Comparison of ENCODE assay signal across 8 cellular contexts in genomic region chr13:28658796-28659610, GRCh38. TPM values are rescaled to one million over a fixed set of nuclear protein-coding genes. Genes with fewer than 3 reads are reported as not detected.
DNase-seq lines count a peak whose midpoint lies in the region; ATAC-seq and TF ChIP-seq lines count a peak whose summit lies in the region.

POMP (plus strand) TSS chr13:28659130; CDS start chr13:28659185, 55 bp downstream.

- intact Hi-C loops in naive thymus-derived CD4-positive, alpha-beta T cell (cut with micrococcal nuclease), result loop anchor here (1.0 to 10.0 kb wide), 13 partner anchors 23 to 1958 kb away; partner anchors contain the start of genes LNX2 (in 2 of the 2), PAN3 (in 1 of the 2), RPL21 (in 1 of the 2) and SLC7A1 (in 1 of the 2)

- H3K4me3 Mint-ChIP-seq in activated T-helper 17 cell treated with anti-CD3 and anti-CD28 coated beads, Interleukin-2, amount 50 U/mL, for 72 hours, result peak within 1 kb of the TSS; percentile 83
- peak within 1 kb of the TSS; percentile 88 to 100 (median 98) for H3K4me3 Mint-ChIP-seq in naive thymus-derived CD4-positive, alpha-beta T cell
- peak within 1 kb of the TSS; percentile 88 to 98 for H3K4me3 Mint-ChIP-seq in stimulated activated naive B cell treated with anti-CD40 and anti-IgM and Interleukin-4, amounts not matched to agents 10 μg/mL and 1 μg/mL and 100 μg/mL, for 72 hours

- POLR2A ChIA-PET in naive thymus-derived CD4-positive, alpha-beta T cell (lab: Charles Lee), result interaction anchor here (0.6 to 2.3 kb wide), 7 partner anchors 10 to 522 kb away, joined by 3 to 20 read pairs (median 6); partner anchors contain the start of gene SLC46A3

- H4K20me1 ChIP-seq in DND-41 (ENCODE audit: insufficient read depth, low read length) (peaks cover 37% of the 10 kb centered on the region), fibroblast of lung (ENCODE audit: control insufficient read depth, extremely low read depth, insufficient read depth, low read length) (no peaks in the 10 kb centered on the region)

- peak within 1 kb of the TSS; percentile 85 for H3K9ac ChIP-seq in DND-41 (ENCODE audit: low read depth, low read length)
- H3K9ac ChIP-seq in fibroblast of lung (ENCODE audit: insufficient read depth, low read length), result peak within 1 kb of the TSS; percentile 97

- H3K27ac ChIP-seq in DND-41 (ENCODE audit: low read length), result peak within 1 kb of the TSS; percentile 92
- peak within 1 kb of the TSS; percentile 95 for H3K27ac ChIP-seq in fibroblast of lung (ENCODE audit: insufficient read depth, low read length)
- peak within 1 kb of the TSS; percentile 96 for H3K27ac ChIP-seq in naive thymus-derived CD4-positive, alpha-beta T cell (ENCODE audit: low read depth, low read length)

- peaks cover 48% of the 10 kb centered on the region for H3K4me1 Mint-ChIP-seq in activated T-helper 17 cell treated with anti-CD3 and anti-CD28 coated beads, Interleukin-2, amount 50 U/mL, for 72 hours
- H3K4me1 Mint-ChIP-seq in naive thymus-derived CD4-positive, alpha-beta T cell, result peaks cover 38 to 84% (median 69%) of the 10 kb centered on the region in 7 donors
- peaks cover 38 to 62% of the 10 kb centered on the region in 2 donors for H3K4me1 Mint-ChIP-seq in stimulated activated naive B cell treated with anti-CD40 and anti-IgM and Interleukin-4, amounts not matched to agents 10 μg/mL and 1 μg/mL and 100 μg/mL, for 72 hours

- H2AFZ ChIP-seq in DND-41 (ENCODE audit: low read depth, low read length), result peak within 1 kb of the TSS; percentile 76
- H2AFZ ChIP-seq in fibroblast of lung (ENCODE audit: low read length), result peak within 1 kb of the TSS; percentile 60

- H3K27me3 ChIP-seq in DND-41 (ENCODE audit: insufficient read depth, low read length, poor library complexity), result no peaks in the 10 kb centered on the region
- H3K27me3 ChIP-seq in fibroblast of lung (ENCODE audit: control insufficient read depth, insufficient read depth, low read length), result no peaks in the 10 kb centered on the region
- no peaks in the 10 kb centered on the region for H3K27me3 ChIP-seq in naive thymus-derived CD4-positive, alpha-beta T cell (ENCODE audit: control insufficient read depth in 2 of 2, insufficient read depth in 2 of 2, low read length in 2 of 2)

- no peaks in the 10 kb centered on the region for H3K27me3 Mint-ChIP-seq in activated T-helper 17 cell treated with anti-CD3 and anti-CD28 coated beads, Interleukin-2, amount 50 U/mL, for 72 hours
- no peaks in the 10 kb centered on the region for H3K27me3 Mint-ChIP-seq in naive thymus-derived CD4-positive, alpha-beta T cell
- no peaks in the 10 kb centered on the region for H3K27me3 Mint-ChIP-seq in stimulated activated naive B cell treated with anti-CD40 and anti-IgM and Interleukin-4, amounts not matched to agents 10 μg/mL and 1 μg/mL and 100 μg/mL, for 72 hours

- peak; percentile 95 for DNase-seq in DND-41
- DNase-seq in KG1 (lab: John Stamatoyannopoulos, UW), result peak; percentile 55
- peak; percentile 89 for DNase-seq in RPMI8226
- peak; percentile 92 to 94 for DNase-seq in fibroblast of lung (ENCODE audit: low read depth in 2 of 2)
- peak; percentile 83 to 96 (median 93) for DNase-seq in naive thymus-derived CD4-positive, alpha-beta T cell
- peak; percentile 96 for DNase-seq in stimulated activated naive B cell treated with anti-CD40 and anti-IgM and Interleukin-4, amounts not matched to agents 10 μg/mL and 1 μg/mL and 100 μg/mL, for 72 hours

- H3K27ac Mint-ChIP-seq in activated T-helper 17 cell treated with anti-CD3 and anti-CD28 coated beads, Interleukin-2, amount 50 U/mL, for 72 hours, result peak within 1 kb of the TSS; percentile 98
- H3K27ac Mint-ChIP-seq in naive thymus-derived CD4-positive, alpha-beta T cell, result peak within 1 kb of the TSS; percentile 94 to 99 (median 99)
- H3K27ac Mint-ChIP-seq in stimulated activated naive B cell treated with anti-CD40 and anti-IgM and Interleukin-4, amounts not matched to agents 10 μg/mL and 1 μg/mL and 100 μg/mL, for 72 hours, result peak within 1 kb of the TSS; percentile 96

- H3K79me2 ChIP-seq in DND-41 (ENCODE audit: insufficient read depth, low read length) (peaks cover 76% of the 10 kb centered on the region), fibroblast of lung (ENCODE audit: control insufficient read depth, insufficient read depth, low read length) (peaks cover 66% of the 10 kb centered on the region)

- H3K4me2 ChIP-seq in DND-41 (ENCODE audit: insufficient read depth, low read length), result peak within 1 kb of the TSS; percentile 61
- peak within 1 kb of the TSS; percentile 91 for H3K4me2 ChIP-seq in fibroblast of lung (ENCODE audit: extremely low read depth, insufficient read depth, low read length)

- peak within 1 kb of the TSS; percentile 71 to 86 for H3K4me3 ChIP-seq in DND-41 (ENCODE audit: low read depth in 1 of 2, low read length in 2 of 2)
- H3K4me3 ChIP-seq in fibroblast of lung (replicated peaks in 1 of 4; ENCODE audit: control extremely low read depth in 1 of 4, insufficient read depth in 1 of 4, low read depth in 3 of 4, low read length in 4 of 4), result peak within 1 kb of the TSS; percentile 68 to 95 (median 80)
- H3K4me3 ChIP-seq in naive thymus-derived CD4-positive, alpha-beta T cell (ENCODE audit: low read length), result peak within 1 kb of the TSS; percentile 86

- ATAC-seq in DND-41 (ENCODE audit: insufficient read depth, low read depth), result peak; percentile 92
- ATAC-seq in GM21717 (IDR thresholded peaks at IDR 0.05; ENCODE audit: unreplicated experiment), result peak; percentile 77
- ATAC-seq in activated T-helper 17 cell treated with anti-CD3 and anti-CD28 coated beads, Interleukin-2, amount 50 U/mL, for 72 hours (replicated peaks), result peak; percentile 96
- ATAC-seq in naive thymus-derived CD4-positive, alpha-beta T cell, result peak; percentile 95
- ATAC-seq in stimulated activated naive B cell treated with anti-CD40 and anti-IgM and Interleukin-4, amounts not matched to agents 10 μg/mL and 1 μg/mL and 100 μg/mL, for 72 hours (replicated peaks), result peak; percentile 88

- peaks cover 67% of the 10 kb centered on the region for H3K36me3 Mint-ChIP-seq in activated T-helper 17 cell treated with anti-CD3 and anti-CD28 coated beads, Interleukin-2, amount 50 U/mL, for 72 hours (ENCODE audit: low read depth)
- H3K36me3 Mint-ChIP-seq in naive thymus-derived CD4-positive, alpha-beta T cell, result peaks cover 4 to 31% (median 10%) of the 10 kb centered on the region in 5 donors
- H3K36me3 Mint-ChIP-seq in stimulated activated naive B cell treated with anti-CD40 and anti-IgM and Interleukin-4, amounts not matched to agents 10 μg/mL and 1 μg/mL and 100 μg/mL, for 72 hours, result peaks cover 27 to 38% of the 10 kb centered on the region in 2 donors

- CTCF ChIA-PET in naive thymus-derived CD4-positive, alpha-beta T cell (lab: Charles Lee), result interaction anchor here (1.5 kb wide), 1 partner anchor 153 kb away, joined by 3 read pairs; no protein-coding TSS in a partner anchor

- TF ChIP-seq CTCF in DND-41 (IDR thresholded peaks at IDR 0.05; ENCODE audit: borderline replicate concordance, extremely low read depth, low read length, poor library complexity, severe bottlenecking) (peak; percentile 38), fibroblast of lung (conservative IDR thresholded peaks at IDR 0.05 in 1 of 2, IDR thresholded peaks at IDR 0.05 in 1 of 2; ENCODE audit: low read depth in 1 of 2, low read length in 2 of 2) (no peak)

- H3K9me3 ChIP-seq in DND-41 (ENCODE audit: insufficient read depth, low read length, severe bottlenecking) (no peaks in the 10 kb centered on the region), fibroblast of lung (ENCODE audit: control insufficient read depth, insufficient read depth, low read depth, low read length) (no peaks in the 10 kb centered on the region)
- H3K9me3 ChIP-seq in naive thymus-derived CD4-positive, alpha-beta T cell (ENCODE audit: control insufficient read depth in 2 of 3, low read length in 3 of 3), result no peaks in the 10 kb centered on the region

- peaks cover 59% of the 10 kb centered on the region for H3K4me1 ChIP-seq in DND-41 (ENCODE audit: insufficient read depth, low read length)
- H3K4me1 ChIP-seq in fibroblast of lung (ENCODE audit: control insufficient read depth, extremely low read depth, insufficient read depth, low read length), result peaks cover 8% of the 10 kb centered on the region
- peaks cover 25 to 29% of the 10 kb centered on the region in 2 donors for H3K4me1 ChIP-seq in naive thymus-derived CD4-positive, alpha-beta T cell (ENCODE audit: control insufficient read depth in 2 of 2, insufficient read depth in 2 of 2, low read length in 2 of 2)

- no peaks in the 10 kb centered on the region for H3K9me3 Mint-ChIP-seq in activated T-helper 17 cell treated with anti-CD3 and anti-CD28 coated beads, Interleukin-2, amount 50 U/mL, for 72 hours
- peaks cover 0 to 3% (median 0%) of the 10 kb centered on the region in 11 donors for H3K9me3 Mint-ChIP-seq in naive thymus-derived CD4-positive, alpha-beta T cell
- peaks cover 2 to 3% of the 10 kb centered on the region in 2 donors for H3K9me3 Mint-ChIP-seq in stimulated activated naive B cell treated with anti-CD40 and anti-IgM and Interleukin-4, amounts not matched to agents 10 μg/mL and 1 μg/mL and 100 μg/mL, for 72 hours

- H3K36me3 ChIP-seq in DND-41 (ENCODE audit: insufficient read depth, low read length), result peaks cover 46% of the 10 kb centered on the region
- H3K36me3 ChIP-seq in fibroblast of lung (ENCODE audit: control insufficient read depth, insufficient read depth, low read length), result peaks cover 1% of the 10 kb centered on the region
- H3K36me3 ChIP-seq in naive thymus-derived CD4-positive, alpha-beta T cell (ENCODE audit: control insufficient read depth in 2 of 3, insufficient read depth in 3 of 3, low read length in 3 of 3), result peaks cover 0 to 20% (median 10%) of the 10 kb centered on the region in 3 experiments

RNA-seq across cellular contexts. Expression of gene POMP, which starts in this region (rescaled TPM):
- total RNA-seq in activated T-helper 17 cell treated with anti-CD3 and anti-CD28 coated beads, Interleukin-2, amount 50 U/mL, for 72 hours, result 100 to 1,000 TPM in 1 of 2 donors, 10 to 100 TPM in 1; 71.3 to 101 TPM
- 67.7 and 73.4 TPM in 2 replicates for total RNA-seq in fibroblast of lung
- polyA plus RNA-seq in fibroblast of lung, result 140 and 149 TPM in 2 replicates
- 197 and 204 TPM in 2 replicates for polyA plus RNA-seq in fibroblast of lung (2012)
- 0.55 and 3.0 TPM in 2 replicates for polyA minus RNA-seq in fibroblast of lung (ENCODE audit: low replicate concordance)
- total RNA-seq in naive thymus-derived CD4-positive, alpha-beta T cell, result 10 to 100 TPM; 18.8 to 97.0 (median 21.2) TPM
- polyA plus RNA-seq in naive thymus-derived CD4-positive, alpha-beta T cell, result 10 to 100 TPM; 67.0 to 78.7 TPM

Comparison
In these comparisons a context has a peak if more than half of its experiments do, and no peak if none do; other contexts are left out.
1. Peak in every context shown above with its lines: DNase-seq, ATAC-seq, H3K4me3 ChIP-seq and H3K27ac ChIP-seq.